In genomic region chr9:114154597-114155102, GRCh38 we compare ENCODE assay signal across 8 cellular contexts. TPM values are rescaled to one million over a fixed set of nuclear protein-coding genes. Genes with fewer than 3 reads are reported as not detected.
DNase-seq lines count a peak whose midpoint lies in the region; ATAC-seq and TF ChIP-seq lines count a peak whose summit lies in the region.

No MANE protein-coding gene starts in this region.

- H2AFZ ChIP-seq in GM23338 = peak overlapping the region; percentile 100

- H3K4me3 Mint-ChIP-seq in GM23338 = peak overlapping the region; percentile 67
- peak overlapping the region; percentile 69 to 78 (median 76) for H3K4me3 Mint-ChIP-seq in T-cell
- peak overlapping the region; percentile 78 for H3K4me3 Mint-ChIP-seq in glutamatergic neuron (ENCODE audit: unreplicated experiment)

- no peaks in the 10 kb centered on the region for H3K9me3 ChIP-seq in psoas muscle

- H3K9me2 ChIP-seq in GM23338 (ENCODE audit: insufficient read depth) = no peaks in the 10 kb centered on the region

- H3K27ac ChIP-seq in GM23338 (ENCODE audit: low read depth) (no peak overlapping the region), psoas muscle (no peak overlapping the region)

- H3K4me1 ChIP-seq in GM23338 (ENCODE audit: insufficient read depth) (peaks cover 31% of the 10 kb centered on the region), psoas muscle (peaks cover 12% of the 10 kb centered on the region)

- no peak for TF ChIP-seq CTCF in GM23338 (conservative IDR thresholded peaks at IDR 0.05; ENCODE audit: low read depth in 2 of 2)
- TF ChIP-seq CTCF in glutamatergic neuron (IDR thresholded peaks at IDR 0.05; ENCODE audit: partially characterized antibody, unreplicated experiment) = no peak
- TF ChIP-seq CTCF in psoas muscle (IDR thresholded peaks at IDR 0.05) = no peak

- H3K4me3 ChIP-seq in GM23338 = peak overlapping the region; percentile 84
- H3K4me3 ChIP-seq in psoas muscle = peak overlapping the region; percentile 78

- peaks cover 23% of the 10 kb centered on the region for H3K79me2 ChIP-seq in GM23338 (replicated peaks; ENCODE audit: insufficient read depth)

- peaks cover 42% of the 10 kb centered on the region for H3K27me3 ChIP-seq in GM23338 (ENCODE audit: insufficient read depth)
- H3K27me3 ChIP-seq in psoas muscle (ENCODE audit: insufficient read depth in 3 of 3, low read length in 2 of 3) = peaks cover 0 to 16% (median 5%) of the 10 kb centered on the region in 3 donors

- H3F3A ChIP-seq in GM23338 (replicated peaks; ENCODE audit: low read depth) = no peaks in the 10 kb centered on the region

- POLR2A ChIA-PET in T-cell (lab: Charles Lee) = no interaction called here

- 3 to 6% (median 3%) methylated on average over 23 of the region's 23 CpGs for WGBS in psoas muscle, 3 donors

- peaks cover 19% of the 10 kb centered on the region for H4K20me1 ChIP-seq in GM23338 (replicated peaks; ENCODE audit: insufficient read depth)

- CTCF ChIA-PET in T-cell (lab: Charles Lee) = interaction anchor here in 1 of 2 donors (0.6 to 0.8 kb wide), 2 partner anchors 136 to 217 kb away, joined by 3 to 13 read pairs; no protein-coding TSS in a partner anchor

- intact Hi-C loops in psoas muscle (cut with DNase I) = loop anchor here (1.0 to 5.0 kb wide), 5 partner anchors 42 to 136 kb away; no protein-coding TSS in a partner anchor

- H3K4me1 Mint-ChIP-seq in GM23338 (peaks cover 29% of the 10 kb centered on the region), T-cell (peaks cover 18 to 25% (median 19%) of the 10 kb centered on the region in 3 donors), glutamatergic neuron (ENCODE audit: low read depth, unreplicated experiment) (peaks cover 12% of the 10 kb centered on the region)

- H3K9me3 Mint-ChIP-seq in GM23338 (no peaks in the 10 kb centered on the region; the same call in 1 of the 3 replicates), T-cell (no peaks in the 10 kb centered on the region), glutamatergic neuron (ENCODE audit: unreplicated experiment) (peaks cover 12% of the 10 kb centered on the region)

- ATAC-seq in GM23338 = no peak
- no peak for ATAC-seq in T-cell (replicated peaks in 1 of 4)
- ATAC-seq in psoas muscle = peak; percentile 5 to 25 (median 10)
- ATAC-seq in GM18867 (IDR thresholded peaks at IDR 0.05; ENCODE audit: unreplicated experiment) = no peak

- H3K36me3 ChIP-seq in GM23338 (ENCODE audit: insufficient read depth) (no peaks in the 10 kb centered on the region), psoas muscle (ENCODE audit: insufficient read depth in 1 of 2, low read depth in 1 of 2) (no peaks in the 10 kb centered on the region)

- peaks cover 48% of the 10 kb centered on the region for H3K27me3 Mint-ChIP-seq in GM23338 (ENCODE audit: insufficient read depth, low read depth, poor library complexity)
- H3K27me3 Mint-ChIP-seq in T-cell = peaks cover 33 to 57% of the 10 kb centered on the region in 2 donors
- H3K27me3 Mint-ChIP-seq in glutamatergic neuron (ENCODE audit: unreplicated experiment) = peaks cover 19% of the 10 kb centered on the region

- peak overlapping the region; percentile 92 for H3K4me2 ChIP-seq in GM23338

- H3K36me3 Mint-ChIP-seq in GM23338 (ENCODE audit: low read depth) (peaks cover 3% of the 10 kb centered on the region; the same call in 1 of the 3 replicates), T-cell (no peaks in the 10 kb centered on the region), glutamatergic neuron (ENCODE audit: unreplicated experiment) (no peaks in the 10 kb centered on the region)

- DNase-seq in GM23338 (ENCODE audit: low spot score) (no peak), T-cell (no peak), glutamatergic neuron (no peak), psoas muscle (no peak), dedifferentiated amniotic fluid mesenchymal stem cell (ENCODE audit: extremely low spot score) (no peak), HCEC 1CT (no peak), GM03348 (ENCODE audit: low spot score) (no peak)

- H3K27ac Mint-ChIP-seq in GM23338 = no peak overlapping the region
- H3K27ac Mint-ChIP-seq in T-cell = peak overlapping the region in 1 of 2 donors; percentile 8
- H3K27ac Mint-ChIP-seq in glutamatergic neuron (ENCODE audit: unreplicated experiment) = no peak overlapping the region

TF ChIP-seq in GM23338, 12 proteins besides CTCF, POLR2A, EP300 and RAD21 (continues in another document):
- TF ChIP-seq ZNF114 (CRISPR knock-in tag; IDR thresholded peaks at IDR 0.05) = no peak
- TF ChIP-seq CREB1 (CRISPR knock-in tag; IDR thresholded peaks at IDR 0.05; ENCODE audit: low read depth) = no peak
- TF ChIP-seq POLR2AphosphoS5 (IDR thresholded peaks at IDR 0.05; ENCODE audit: low read depth) = no peak
- TF ChIP-seq ZNF331 (CRISPR knock-in tag; IDR thresholded peaks at IDR 0.05; ENCODE audit: low read depth) = no peak
- TF ChIP-seq JUNB (IDR thresholded peaks at IDR 0.05; ENCODE audit: unreplicated experiment) = no peak
- no peak for TF ChIP-seq REST (IDR thresholded peaks at IDR 0.05; ENCODE audit: unreplicated experiment)
- no peak for TF ChIP-seq EZH2 (IDR thresholded peaks at IDR 0.05; ENCODE audit: low read depth, unreplicated experiment)
- no peak for TF ChIP-seq STAT1 (IDR thresholded peaks at IDR 0.05; ENCODE audit: unreplicated experiment)
- TF ChIP-seq NANOG (IDR thresholded peaks at IDR 0.05; ENCODE audit: borderline replicate concordance) = no peak
- TF ChIP-seq EZH2phosphoT487 (IDR thresholded peaks at IDR 0.05; ENCODE audit: unreplicated experiment) = no peak
- TF ChIP-seq ETS1 (IDR thresholded peaks at IDR 0.05) = no peak

RNA-seq across cellular contexts. Expression of gene COL27A1, which starts 0.7 kb away (rescaled TPM):
- 12.9 and 18.0 TPM in 2 replicates for total RNA-seq in GM23338 (2014; rRNA removed; shearing (Covaris generic))
- 8.6 and 10.5 TPM in 2 replicates for polyA plus RNA-seq in GM23338 (2016; fragmentation: Nextera tagmentation; extraction: Ambion mirVana)
- 1 to 10 TPM in 2 of 5 donors, under 1 TPM in 3; 0.53 to 1.7 (median 0.95) TPM for total RNA-seq in T-cell
- total RNA-seq in glutamatergic neuron (ENCODE audit: unreplicated experiment) = 3.9 TPM
- 1 to 10 TPM; 3.9 to 8.5 (median 4.7) TPM for total RNA-seq in psoas muscle
- polyA plus RNA-seq in psoas muscle = 1 to 10 TPM; 1.1 to 2.1 (median 1.8) TPM

RNA-seq across cellular contexts. Expression of gene KIF12, which starts 55.6 kb away (rescaled TPM):
- total RNA-seq in GM23338 (2014; rRNA removed; shearing (Covaris generic)) = 0.58 and 4.3 TPM in 2 replicates
- 4.2 and 4.7 TPM in 2 replicates for polyA plus RNA-seq in GM23338 (2016; fragmentation: Nextera tagmentation; extraction: Ambion mirVana)
- total RNA-seq in T-cell = under 1 TPM in 1 of 5 donors, not detected in 4; 0.10 TPM
- 0.93 TPM for total RNA-seq in glutamatergic neuron (ENCODE audit: unreplicated experiment)
- total RNA-seq in psoas muscle = under 1 TPM in 1 of 4 donors, not detected in 3; 0.13 TPM
- under 1 TPM in 2 of 3 donors, not detected in 1; 0.03 to 0.04 TPM for polyA plus RNA-seq in psoas muscle

Comparison
In these comparisons a context has a peak if more than half of its experiments do, and no peak if none do; other contexts are left out.
1. ATAC-seq: peak in psoas muscle (4 of 4); none in GM23338 (single experiment), T-cell (0 of 4) and GM18867 (single experiment).
2. Peak in every context shown above with its lines, with median percentiles within 50 percentile points of each other: H3K4me3 Mint-ChIP-seq.